24 cellular contexts compared by ENCODE assay signal in genomic region chr14:61111145-61112130, GRCh38.
DNase-seq lines count a peak whose midpoint lies in the region; ATAC-seq, FAIRE-seq and TF ChIP-seq lines count a peak whose summit lies in the region.
"Had no signal": no experiment of that assay in that cellular context is flagged by ENCODE, and none has a peak within 500 bp of the region (broad histone marks: within the 10 kb centered on the region; RNA-seq: fewer than 3 reads in every experiment).

No MANE protein-coding gene starts in this region.

- peak overlapping the region; percentile 50 for H2AFZ ChIP-seq in astrocyte (ENCODE audit: low read depth, low read length)
- H2AFZ ChIP-seq in endothelial cell of umbilical vein (ENCODE audit: low read depth, low read length): peak overlapping the region; percentile 3

- H3K27ac Mint-ChIP-seq in astrocyte (ENCODE audit: unreplicated experiment) (peak overlapping the region; percentile 35), osteocyte (ENCODE audit: unreplicated experiment) (peak overlapping the region; percentile 80)
- H3K27ac Mint-ChIP-seq: activated B cell treated with CpG ODN at 0.5 μM for 24 hours; activated CD4-positive, alpha-beta memory T cell treated with anti-CD3 and anti-CD28 coated beads for 36 hours; memory B cell; progenitor cell of endocrine pancreas had no signal

- H3K79me2 ChIP-seq in astrocyte (ENCODE audit: insufficient read depth, low read length): no peaks in the 10 kb centered on the region
- no peaks in the 10 kb centered on the region for H3K79me2 ChIP-seq in endothelial cell of umbilical vein (ENCODE audit: control insufficient read depth, insufficient read depth, low read length)

- H3K4me3 Mint-ChIP-seq in astrocyte (ENCODE audit: unreplicated experiment) (no peak overlapping the region), osteocyte (ENCODE audit: unreplicated experiment) (no peak overlapping the region)
- H3K4me3 Mint-ChIP-seq: activated B cell treated with CpG ODN at 0.5 μM for 24 hours; activated CD4-positive, alpha-beta memory T cell treated with anti-CD3 and anti-CD28 coated beads for 36 hours; memory B cell; naive thymus-derived CD8-positive, alpha-beta T cell had no signal

- TF ChIP-seq CTCF in AG04450 (IDR thresholded peaks at IDR 0.05; ENCODE audit: low read depth, low read length) (no peak), astrocyte (IDR thresholded peaks at IDR 0.05; ENCODE audit: insufficient read depth, low read depth, low read length) (no peak), endothelial cell of umbilical vein (IDR thresholded peaks at IDR 0.05; ENCODE audit: extremely low read depth in 1 of 2, insufficient read depth in 1 of 2, low read depth in 1 of 2, low read length in 2 of 2) (no peak), osteocyte (IDR thresholded peaks at IDR 0.05) (no peak), body of pancreas (IDR thresholded peaks at IDR 0.05) (no peak)

- H3K4me3 ChIP-seq in AG04450 (ENCODE audit: low read depth, low read length) (no peak overlapping the region), astrocyte (ENCODE audit: insufficient read depth, low read depth, low read length) (no peak overlapping the region), endothelial cell of umbilical vein (replicated peaks in 1 of 3; ENCODE audit: insufficient read depth in 1 of 3, low read depth in 1 of 3, low read length in 3 of 3) (no peak overlapping the region), body of pancreas (no peak overlapping the region)
- H3K4me3 ChIP-seq: dorsolateral prefrontal cortex, gastroesophageal sphincter, uterus had no signal

- peaks cover 21% of the 10 kb centered on the region for H3K4me1 ChIP-seq in astrocyte (ENCODE audit: insufficient read depth, low read length)
- H3K4me1 ChIP-seq in endothelial cell of umbilical vein (ENCODE audit: control insufficient read depth, extremely low read depth, insufficient read depth, low read length): peaks cover 8% of the 10 kb centered on the region
- H3K4me1 ChIP-seq in body of pancreas: no peaks in the 10 kb centered on the region
- H3K4me1 ChIP-seq: Caco-2, uterus had no signal

- H3K9me1 ChIP-seq in endothelial cell of umbilical vein (replicated peaks; ENCODE audit: control insufficient read depth, extremely low read depth, insufficient read depth, low read length): no peaks in the 10 kb centered on the region

- CTCF ChIA-PET in AG04450 (lab: Charles Lee): no interaction called here
- CTCF ChIA-PET in endothelial cell of umbilical vein (lab: Charles Lee): interaction anchor here (0.8 kb wide), 1 partner anchor 13 kb away, joined by 3 read pairs; no protein-coding TSS in a partner anchor

- no peaks in the 10 kb centered on the region for H3K36me3 ChIP-seq in astrocyte (ENCODE audit: insufficient read depth, low read length)
- no peaks in the 10 kb centered on the region for H3K36me3 ChIP-seq in endothelial cell of umbilical vein (ENCODE audit: control insufficient read depth in 2 of 2, extremely low read depth in 1 of 2, insufficient read depth in 2 of 2, low read length in 2 of 2)
- H3K36me3 ChIP-seq in body of pancreas (replicated peaks in 1 of 2; ENCODE audit: insufficient read depth in 1 of 2, low read depth in 2 of 2): no peaks in the 10 kb centered on the region
- H3K36me3 ChIP-seq: gastroesophageal sphincter, uterus had no signal

- H3K4me1 Mint-ChIP-seq in astrocyte (ENCODE audit: low read depth, unreplicated experiment): no peaks in the 10 kb centered on the region
- H3K4me1 Mint-ChIP-seq in osteocyte (ENCODE audit: unreplicated experiment): peaks cover 44% of the 10 kb centered on the region
- H3K4me1 Mint-ChIP-seq: naive thymus-derived CD8-positive, alpha-beta T cell had no signal

- H3K9ac ChIP-seq in astrocyte (ENCODE audit: low read length): peak overlapping the region; percentile 25
- H3K9ac ChIP-seq in endothelial cell of umbilical vein (replicated peaks; ENCODE audit: extremely low read depth, insufficient read depth, low read length): no peak overlapping the region

- H4K20me1 ChIP-seq in astrocyte (ENCODE audit: insufficient read depth, low read length) (no peaks in the 10 kb centered on the region), endothelial cell of umbilical vein (replicated peaks; ENCODE audit: control insufficient read depth, extremely low read depth, insufficient read depth, low read length) (no peaks in the 10 kb centered on the region)

- peaks cover 26% of the 10 kb centered on the region for H3K9me3 ChIP-seq in AG04450 (ENCODE audit: control insufficient read depth, insufficient read depth, low read length)
- H3K9me3 ChIP-seq in astrocyte (ENCODE audit: insufficient read depth, low read depth, low read length): peaks cover 15% of the 10 kb centered on the region
- no peaks in the 10 kb centered on the region for H3K9me3 ChIP-seq in endothelial cell of umbilical vein (replicated peaks; ENCODE audit: control insufficient read depth, insufficient read depth, low read length)
- H3K9me3 ChIP-seq in body of pancreas: peaks cover 0 to 9% (median 0%) of the 10 kb centered on the region in 3 donors
- H3K9me3 ChIP-seq: Caco-2, uterus had no signal

- FAIRE-seq in astrocyte (lab: Jason Lieb, UNC): no peak
- peak; percentile 54 for FAIRE-seq in endothelial cell of umbilical vein (lab: Jason Lieb, UNC)

- 47 to 50% methylated on average over 30 of the region's 30 CpGs for WGBS in body of pancreas, 2 donors

- H3K27me3 ChIP-seq in AG04450 (ENCODE audit: control insufficient read depth, insufficient read depth, low read length) (no peaks in the 10 kb centered on the region), astrocyte (ENCODE audit: insufficient read depth, low read length) (no peaks in the 10 kb centered on the region), endothelial cell of umbilical vein (ENCODE audit: control insufficient read depth in 2 of 2, insufficient read depth in 2 of 2, low read length in 2 of 2) (no peaks in the 10 kb centered on the region), body of pancreas (no peaks in the 10 kb centered on the region)
- H3K27me3 ChIP-seq: dorsolateral prefrontal cortex, uterus had no signal

- ATAC-seq in body of pancreas (no peak), HG02610 (IDR thresholded peaks at IDR 0.05; ENCODE audit: unreplicated experiment) (no peak), GM19023 (IDR thresholded peaks at IDR 0.05; ENCODE audit: unreplicated experiment) (no peak), HG03039 (IDR thresholded peaks at IDR 0.05; ENCODE audit: unreplicated experiment) (no peak)
- ATAC-seq: gastroesophageal sphincter; naive thymus-derived CD8-positive, alpha-beta T cell had no signal

- TF ChIP-seq POLR2A in endothelial cell of umbilical vein (IDR thresholded peaks at IDR 0.05; ENCODE audit: low read depth, low read length): no peak
- no peak for TF ChIP-seq POLR2A in body of pancreas (IDR thresholded peaks at IDR 0.05)

- BruUV-seq in endothelial cell of umbilical vein (replicated peaks; lab: Mats Ljungman, UMichigan): no TSS peak

- H3K27me3 Mint-ChIP-seq in astrocyte (ENCODE audit: low read depth, unreplicated experiment): no peaks in the 10 kb centered on the region
- H3K27me3 Mint-ChIP-seq in osteocyte (ENCODE audit: unreplicated experiment): no peaks in the 10 kb centered on the region

- POLR2A ChIA-PET in AG04450 (lab: Yijun Ruan, JAX): interaction anchor here (0.6 kb wide), 1 partner anchor 447 kb away, joined by 7 read pairs; no protein-coding TSS in a partner anchor
- POLR2A ChIA-PET in endothelial cell of umbilical vein (lab: Charles Lee): no interaction called here

- dilution Hi-C loops in endothelial cell of umbilical vein (cut with MboI; ENCODE audit: extremely low pct_ligation_motif_present, low sequenced_read_pairs): no loop called here

- H3K9me3 Mint-ChIP-seq in astrocyte (ENCODE audit: unreplicated experiment) (peaks cover 16% of the 10 kb centered on the region), osteocyte (ENCODE audit: unreplicated experiment) (no peaks in the 10 kb centered on the region)

- DNase-seq in AG04450 (ENCODE audit: low read depth, low spot score) (no peak), astrocyte (ENCODE audit: low read depth) (peak; percentile 56), endothelial cell of umbilical vein (ENCODE audit: low read depth, low spot score) (no peak), osteocyte (ENCODE audit: extremely low spot score, unreplicated experiment) (no peak), body of pancreas (no peak)
- DNase-seq: activated B cell treated with CpG ODN at 0.5 μM for 24 hours; activated CD4-positive, alpha-beta memory T cell treated with anti-CD3 and anti-CD28 coated beads for 36 hours; activated naive CD4-positive, alpha-beta T cell treated with anti-CD3 and anti-CD28 coated beads, Interleukin-2, amount 50 U/mL, for 16 hours; activated T-cell treated with anti-CD3 and anti-CD28 coated beads for 4 hours; aorta; Caco-2; dorsolateral prefrontal cortex; naive thymus-derived CD8-positive, alpha-beta T cell; NCI-H1436 treated with DMSO at 0.1 percent for 48 hours; NCI-H526 treated with DMSO at 0.1 percent for 48 hours; RPMI8226; T-helper 9 cell; uterus had no signal

- intact Hi-C loops in endothelial cell of umbilical vein (cut with micrococcal nuclease): no loop called here
- intact Hi-C loops in body of pancreas (cut with DNase I): no loop called here

- H3K36me3 Mint-ChIP-seq in astrocyte (ENCODE audit: low read depth, unreplicated experiment): peaks cover 15% of the 10 kb centered on the region
- peaks cover 14% of the 10 kb centered on the region for H3K36me3 Mint-ChIP-seq in osteocyte (ENCODE audit: unreplicated experiment)

- H3K27ac ChIP-seq in AG04450 (ENCODE audit: low read depth, low read length): peak overlapping the region; percentile 3
- peak overlapping the region; percentile 43 for H3K27ac ChIP-seq in astrocyte (ENCODE audit: low read depth, low read length)
- H3K27ac ChIP-seq in endothelial cell of umbilical vein (ENCODE audit: insufficient read depth, low read depth, low read length): no peak overlapping the region
- no peak overlapping the region for H3K27ac ChIP-seq in body of pancreas
- H3K27ac ChIP-seq: gastroesophageal sphincter, uterus had no signal

- H3K4me2 ChIP-seq in astrocyte (ENCODE audit: low read length) (peak overlapping the region; percentile 65), endothelial cell of umbilical vein (ENCODE audit: insufficient read depth, low read length) (no peak overlapping the region)

TF ChIP-seq in endothelial cell of umbilical vein, 7 proteins besides CTCF, POLR2A, EP300 and RAD21:
- TF ChIP-seq EZH2 (IDR thresholded peaks at IDR 0.05; ENCODE audit: borderline replicate concordance, low read depth, low read length, severe bottlenecking) (no peak), JUN (IDR thresholded peaks at IDR 0.05; ENCODE audit: borderline replicate concordance, insufficient read depth, insufficient read length, low read depth) (no peak), GATA2 (IDR thresholded peaks at IDR 0.05; ENCODE audit: insufficient read depth, insufficient read length, low read depth, low read length) (no peak), POLR2AphosphoS5 (IDR thresholded peaks at IDR 0.05; ENCODE audit: insufficient read depth, low read depth, low read length) (no peak)
TF ChIP-seq in endothelial cell of umbilical vein: peak in this region for 0.

Comparison
In these comparisons a context has a peak if more than half of its experiments do, and no peak if none do; other contexts are left out.
1. H3K27ac ChIP-seq: peak in AG04450 (single experiment) and astrocyte (single experiment); none in endothelial cell of umbilical vein (single experiment) and body of pancreas (0 of 4).